In the genomic region with DNA sequence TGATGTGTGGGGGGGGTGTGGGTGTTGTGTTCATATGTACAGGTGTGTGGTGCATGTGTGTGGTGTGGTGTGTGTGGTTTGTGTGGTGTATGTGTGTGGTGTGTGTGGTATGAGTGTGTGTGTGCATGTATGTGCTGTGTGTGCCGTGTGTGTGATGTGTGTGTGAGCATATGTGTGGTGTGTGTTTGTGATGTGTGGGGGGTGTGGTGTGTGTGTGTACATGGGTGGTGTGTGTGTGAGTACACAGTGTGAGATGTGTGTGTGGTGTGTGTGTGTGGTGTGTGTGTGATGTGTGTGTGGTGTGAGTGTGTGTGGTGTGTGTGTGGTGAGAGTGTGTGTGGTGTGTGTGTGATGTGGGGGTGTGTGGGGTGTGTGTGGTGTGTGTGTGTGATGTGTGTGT, we compare ENCODE assay signal across 23 cellular contexts. TPM values are rescaled to one million over a fixed set of nuclear protein-coding genes. Genes with fewer than 3 reads are reported as not detected.
DNase-seq lines count a peak whose midpoint lies in the region; ATAC-seq, FAIRE-seq and TF ChIP-seq lines count a peak whose summit lies in the region.
"Had no signal": no experiment of that assay in that cellular context is flagged by ENCODE, and none has a peak within 500 bp of the region (broad histone marks: within the 10 kb centered on the region; RNA-seq: fewer than 3 reads in every experiment).

No MANE protein-coding gene starts in this region.

- H2BK15ac ChIP-seq in H9 (ENCODE audit: low read depth, low read length): no peak overlapping the region

- DNase-seq in A549 (ENCODE audit: low read depth in 1 of 2, low spot score in 1 of 2) (no peak), H9 (no peak), hypothalamus (lab: John Stamatoyannopoulos, UW) (no peak), WERI-Rb-1 (no peak)
- DNase-seq in effector memory CD8-positive, alpha-beta T cell: no peak
- DNase-seq in natural killer cell treated with Interleukin-12 subunit alpha and Interleukin-12 subunit beta and Interleukin-15 and Interleukin-18, amount 100 ng/mL, for 72 hours (ENCODE audit: low spot score): no peak
- DNase-seq in CD8-positive, alpha-beta memory T cell: no peak
- DNase-seq: DMS 273 treated with DMSO at 0.1 percent for 48 hours, DND-41, H7, Kasumi-1, MG63, NCI-H1092, NCI-H1436 treated with DMSO at 0.1 percent for 48 hours, NCI-H2029 treated with DMSO at 0.1 percent for 48 hours, NCI-H2171, NCI-H526, PC-3, RPMI8226, SIG-M5 had no signal

- no peak overlapping the region for H4K91ac ChIP-seq in H9 (ENCODE audit: insufficient read length, low read depth, low read length)

- H2AFZ ChIP-seq in H9 (ENCODE audit: low read length): no peak overlapping the region

- no peak for TF ChIP-seq EP300 in A549 (IDR thresholded peaks at IDR 0.05)

- H3K4me3 ChIP-seq in A549: no peak overlapping the region
- H3K4me3 ChIP-seq in CD8-positive, alpha-beta memory T cell (ENCODE audit: low read length): no peak overlapping the region
- no peak overlapping the region for H3K4me3 ChIP-seq in WERI-Rb-1 (ENCODE audit: low read depth, low read length)
- H3K4me3 ChIP-seq: BLaER1 treated with 17β-estradiol and CSF1 and Interleukin-3, amounts not matched to agents 10 nM and 100 nM; MG63 had no signal

- TF ChIP-seq CTCF in A549 (IDR thresholded peaks at IDR 0.05) (no peak), H9 (conservative IDR thresholded peaks at IDR 0.05) (no peak), WERI-Rb-1 (IDR thresholded peaks at IDR 0.05; ENCODE audit: low read depth, low read length) (no peak)

- no peak overlapping the region for H3K9ac ChIP-seq in H9 (ENCODE audit: extremely low read depth, insufficient read length, low read length)
- H3K9ac ChIP-seq: BLaER1 treated with 17β-estradiol and CSF1 and Interleukin-3, amounts not matched to agents 10 nM and 100 nM had no signal

- CTCF ChIA-PET in A549 (lab: Yijun Ruan, JAX): no interaction called here
- CTCF ChIA-PET in CD8-positive, alpha-beta memory T cell (lab: Charles Lee): no interaction called here

- no peak overlapping the region for H2BK12ac ChIP-seq in H9 (ENCODE audit: insufficient read length, low read depth, low read length)

- no peak overlapping the region for H2AK5ac ChIP-seq in H9 (ENCODE audit: insufficient read length, low read length)

- H3K9me3 Mint-ChIP-seq in H9: no peaks in the 10 kb centered on the region; a peak in 2 of 5 replicates
- H3K9me3 Mint-ChIP-seq in effector memory CD8-positive, alpha-beta T cell: peaks cover 0 to 11% of the 10 kb centered on the region in 2 donors
- no peaks in the 10 kb centered on the region for H3K9me3 Mint-ChIP-seq in natural killer cell treated with Interleukin-12 subunit alpha and Interleukin-12 subunit beta and Interleukin-15 and Interleukin-18, amount 100 ng/mL, for 72 hours
- H3K9me3 Mint-ChIP-seq in CD8-positive, alpha-beta memory T cell: no peaks in the 10 kb centered on the region

- no peak overlapping the region for H2BK120ac ChIP-seq in H9 (ENCODE audit: low read depth, low read length, poor library complexity, severe bottlenecking)

- H3K14ac ChIP-seq in H9 (ENCODE audit: insufficient read depth, low read length): no peak overlapping the region

- H3K36me3 ChIP-seq in CD8-positive, alpha-beta memory T cell (ENCODE audit: insufficient read depth, low read length): no peaks in the 10 kb centered on the region
- H3K36me3 ChIP-seq in WERI-Rb-1: no peaks in the 10 kb centered on the region
- H3K36me3 ChIP-seq: BLaER1 treated with 17β-estradiol and CSF1 and Interleukin-3, amounts not matched to agents 10 nM and 100 nM; MG63 had no signal

- no peak overlapping the region for H2BK20ac ChIP-seq in H9 (ENCODE audit: low read depth, low read length, poor library complexity, severe bottlenecking)

- H3K27ac ChIP-seq in A549: no peak overlapping the region
- H3K27ac ChIP-seq in H9 (ENCODE audit: insufficient read length, low read depth, low read length): no peak overlapping the region
- no peak overlapping the region for H3K27ac ChIP-seq in CD8-positive, alpha-beta memory T cell (ENCODE audit: low read depth, low read length)
- no peak overlapping the region for H3K27ac ChIP-seq in WERI-Rb-1
- H3K27ac ChIP-seq: BLaER1 treated with 17β-estradiol and CSF1 and Interleukin-3, amounts not matched to agents 10 nM and 100 nM had no signal

- H3K18ac ChIP-seq in H9 (ENCODE audit: insufficient read length, low read depth, low read length): peak overlapping the region; percentile 9

- H3K23ac ChIP-seq in H9 (ENCODE audit: insufficient read length, low read depth, low read length): no peak overlapping the region

- no peaks in the 10 kb centered on the region for H3K79me2 ChIP-seq in H9 (ENCODE audit: insufficient read depth, low read length)

- no peak overlapping the region for H3T11ph ChIP-seq in H9 (ENCODE audit: low read length)

- no peak overlapping the region for H3K4me2 ChIP-seq in A549
- no peak overlapping the region for H3K4me2 ChIP-seq in H9 (ENCODE audit: insufficient read depth, insufficient read length, low read length)

- H3K56ac ChIP-seq in H9 (ENCODE audit: insufficient read length, low read depth, low read length): no peak overlapping the region

- FAIRE-seq in A549 (lab: Jason Lieb, UNC): no peak

- H3K27me3 ChIP-seq in H9 (ENCODE audit: insufficient read depth, low read length) (no peaks in the 10 kb centered on the region), WERI-Rb-1 (ENCODE audit: insufficient read depth, low read depth, severe bottlenecking) (peaks cover 8% of the 10 kb centered on the region)
- H3K27me3 ChIP-seq in CD8-positive, alpha-beta memory T cell (ENCODE audit: insufficient read depth, low read length, poor library complexity, severe bottlenecking): no peaks in the 10 kb centered on the region
- H3K27me3 ChIP-seq: MG63 had no signal

- POLR2A ChIA-PET in A549 (lab: Yijun Ruan, JAX): no interaction called here
- POLR2A ChIA-PET in CD8-positive, alpha-beta memory T cell (lab: Charles Lee): no interaction called here

- H3K4ac ChIP-seq in H9 (ENCODE audit: low read depth, low read length): no peak overlapping the region

- H3K9me3 ChIP-seq in A549 (no peaks in the 10 kb centered on the region), H9 (ENCODE audit: control insufficient read depth, low read depth, low read length) (no peaks in the 10 kb centered on the region), WERI-Rb-1 (ENCODE audit: severe bottlenecking) (no peaks in the 10 kb centered on the region)
- no peaks in the 10 kb centered on the region for H3K9me3 ChIP-seq in CD8-positive, alpha-beta memory T cell (ENCODE audit: low read length)
- H3K9me3 ChIP-seq: BLaER1 treated with 17β-estradiol and CSF1 and Interleukin-3, amounts not matched to agents 10 nM and 100 nM; MG63 had no signal

- H4K20me1 ChIP-seq in H9 (ENCODE audit: control insufficient read depth, insufficient read depth, insufficient read length): peaks cover 2% of the 10 kb centered on the region

- no peaks in the 10 kb centered on the region; the same call in none of the 2 replicates for H3K27me3 Mint-ChIP-seq in H9 (ENCODE audit: low read depth)
- H3K27me3 Mint-ChIP-seq in effector memory CD8-positive, alpha-beta T cell: peaks cover 3 to 23% of the 10 kb centered on the region in 2 donors
- H3K27me3 Mint-ChIP-seq in natural killer cell treated with Interleukin-12 subunit alpha and Interleukin-12 subunit beta and Interleukin-15 and Interleukin-18, amount 100 ng/mL, for 72 hours: peaks cover 3 to 9% of the 10 kb centered on the region in 2 donors
- peaks cover 4 to 10% of the 10 kb centered on the region in 2 donors for H3K27me3 Mint-ChIP-seq in CD8-positive, alpha-beta memory T cell

- WGBS in A549 (ENCODE audit: missing lambda C conversion rate): 31% methylated on average over 1 of the region's 1 CpG
- no CpG with 5 or more reads among the region's 1 CpG for WGBS in H9 (ENCODE audit: extremely low coverage, insufficient read length, low lambda C conversion rate)

- no peaks in the 10 kb centered on the region for H3K79me1 ChIP-seq in H9 (ENCODE audit: insufficient read depth, low read depth, low read length, poor library complexity, severe bottlenecking)

- no peaks in the 10 kb centered on the region for H3K23me2 ChIP-seq in H9 (ENCODE audit: insufficient read length, low read depth, low read length, poor library complexity, severe bottlenecking)

- H3K4me1 Mint-ChIP-seq in H9: peaks cover 3 to 4% of the 10 kb centered on the region in 2 experiments
- peaks cover 2 to 13% of the 10 kb centered on the region in 2 donors for H3K4me1 Mint-ChIP-seq in effector memory CD8-positive, alpha-beta T cell (ENCODE audit: low read depth in 2 of 2)
- H3K4me1 Mint-ChIP-seq in natural killer cell treated with Interleukin-12 subunit alpha and Interleukin-12 subunit beta and Interleukin-15 and Interleukin-18, amount 100 ng/mL, for 72 hours (ENCODE audit: low read depth in 2 of 2): peaks cover 28 to 40% of the 10 kb centered on the region in 2 donors
- H3K4me1 Mint-ChIP-seq in CD8-positive, alpha-beta memory T cell: no peaks in the 10 kb centered on the region

- no peak overlapping the region for H2BK5ac ChIP-seq in H9 (ENCODE audit: insufficient read length, low read length)

- no peak for TF ChIP-seq RAD21 in A549 (conservative IDR thresholded peaks at IDR 0.05 in 1 of 2, IDR thresholded peaks at IDR 0.05 in 1 of 2)

- H4K8ac ChIP-seq in H9 (replicated peaks; ENCODE audit: insufficient read length, low read depth, low read length): peak overlapping the region; percentile 28

- no peak for ATAC-seq in A549
- ATAC-seq in effector memory CD8-positive, alpha-beta T cell (replicated peaks): no peak
- ATAC-seq in natural killer cell treated with Interleukin-12 subunit alpha and Interleukin-12 subunit beta and Interleukin-15 and Interleukin-18, amount 100 ng/mL, for 72 hours: peak in 1 of 2 donors; percentile 31
- ATAC-seq: PC-3 had no signal

- H3K4me3 Mint-ChIP-seq in H9: peak overlapping the region in 1 of 2 experiments; percentile 6; a peak in 1 of 5 replicates
- no peak overlapping the region for H3K4me3 Mint-ChIP-seq in effector memory CD8-positive, alpha-beta T cell
- H3K4me3 Mint-ChIP-seq in natural killer cell treated with Interleukin-12 subunit alpha and Interleukin-12 subunit beta and Interleukin-15 and Interleukin-18, amount 100 ng/mL, for 72 hours: peak overlapping the region; percentile 7
- no peak overlapping the region for H3K4me3 Mint-ChIP-seq in CD8-positive, alpha-beta memory T cell

- no peaks in the 10 kb centered on the region for H3K4me1 ChIP-seq in A549
- H3K4me1 ChIP-seq in H9 (ENCODE audit: insufficient read depth, low read length): no peaks in the 10 kb centered on the region
- H3K4me1 ChIP-seq in CD8-positive, alpha-beta memory T cell (ENCODE audit: insufficient read depth, low read length): no peaks in the 10 kb centered on the region

- no peaks in the 10 kb centered on the region for H3K36me3 Mint-ChIP-seq in H9 (ENCODE audit: insufficient read depth in 1 of 3, low read depth in 3 of 3)
- H3K36me3 Mint-ChIP-seq in effector memory CD8-positive, alpha-beta T cell (ENCODE audit: insufficient read depth): no peaks in the 10 kb centered on the region
- no peaks in the 10 kb centered on the region for H3K36me3 Mint-ChIP-seq in natural killer cell treated with Interleukin-12 subunit alpha and Interleukin-12 subunit beta and Interleukin-15 and Interleukin-18, amount 100 ng/mL, for 72 hours
- no peaks in the 10 kb centered on the region for H3K36me3 Mint-ChIP-seq in CD8-positive, alpha-beta memory T cell

- TF ChIP-seq POLR2A in A549 (IDR thresholded peaks at IDR 0.05; ENCODE audit: low read length): 0 out of 2 replicates have a peak, but pooled peaks have one; percentile 27

- H3K27ac Mint-ChIP-seq in H9: no peak overlapping the region; a peak in 1 of 7 replicates
- H3K27ac Mint-ChIP-seq in effector memory CD8-positive, alpha-beta T cell: peak overlapping the region; percentile 24 to 51
- H3K27ac Mint-ChIP-seq in natural killer cell treated with Interleukin-12 subunit alpha and Interleukin-12 subunit beta and Interleukin-15 and Interleukin-18, amount 100 ng/mL, for 72 hours: peak overlapping the region; percentile 22 to 41
- H3K27ac Mint-ChIP-seq in CD8-positive, alpha-beta memory T cell: no peak overlapping the region

- peak overlapping the region; percentile 20 for H4K5ac ChIP-seq in H9 (ENCODE audit: insufficient read length, low read depth, low read length)

RNA-seq across cellular contexts. Expression of a gene that starts 24.5 kb away (rescaled TPM):
- polyA plus RNA-seq in A549 (2011; rRNA removed): not detected in 2 replicates
- not detected in 2 replicates for polyA plus RNA-seq in A549 (2012; cell fraction: cytosol; rRNA removed)
- not detected in 2 replicates for polyA plus RNA-seq in A549 (2012; cell fraction: nucleus; rRNA removed)
- not detected in 3 replicates for polyA plus RNA-seq in A549 (2017; fragmentation: RNase III; extraction: RNeasy Plus Mini Kit Qiagen cat#74134 plus additional on column Dnase treatment)
- 0.04 TPM in 1 of 2 replicates, not detected in the other for polyA minus RNA-seq in A549 (2011; rRNA and poly(A)+ RNA removed)
- total RNA-seq in H9 (2021): 0.66 and 0.83 TPM in 2 replicates
- total RNA-seq in natural killer cell treated with Interleukin-12 subunit alpha and Interleukin-12 subunit beta and Interleukin-15 and Interleukin-18, amount 100 ng/mL, for 72 hours: 1 to 10 TPM in 1 of 2 donors, under 1 TPM in 1; 0.26 to 1.1 TPM
- total RNA-seq in CD8-positive, alpha-beta memory T cell: under 1 TPM; 0.57 to 0.66 TPM
- 4.4 TPM for polyA plus RNA-seq in CD8-positive, alpha-beta memory T cell
- total RNA-seq: G401, HT-29, PC-3 had no signal

Comparison
In these comparisons a context has a peak if more than half of its experiments do, and no peak if none do; other contexts are left out.
1. H3K27ac Mint-ChIP-seq: peak in effector memory CD8-positive, alpha-beta T cell (2 of 2) and natural killer cell treated with Interleukin-12 subunit alpha and Interleukin-12 subunit beta and Interleukin-15 and Interleukin-18, amount 100 ng/mL, for 72 hours (2 of 2); none in H9 (0 of 3) and CD8-positive, alpha-beta memory T cell (0 of 8).